8 cellular contexts compared by ENCODE assay signal in the genomic region with DNA sequence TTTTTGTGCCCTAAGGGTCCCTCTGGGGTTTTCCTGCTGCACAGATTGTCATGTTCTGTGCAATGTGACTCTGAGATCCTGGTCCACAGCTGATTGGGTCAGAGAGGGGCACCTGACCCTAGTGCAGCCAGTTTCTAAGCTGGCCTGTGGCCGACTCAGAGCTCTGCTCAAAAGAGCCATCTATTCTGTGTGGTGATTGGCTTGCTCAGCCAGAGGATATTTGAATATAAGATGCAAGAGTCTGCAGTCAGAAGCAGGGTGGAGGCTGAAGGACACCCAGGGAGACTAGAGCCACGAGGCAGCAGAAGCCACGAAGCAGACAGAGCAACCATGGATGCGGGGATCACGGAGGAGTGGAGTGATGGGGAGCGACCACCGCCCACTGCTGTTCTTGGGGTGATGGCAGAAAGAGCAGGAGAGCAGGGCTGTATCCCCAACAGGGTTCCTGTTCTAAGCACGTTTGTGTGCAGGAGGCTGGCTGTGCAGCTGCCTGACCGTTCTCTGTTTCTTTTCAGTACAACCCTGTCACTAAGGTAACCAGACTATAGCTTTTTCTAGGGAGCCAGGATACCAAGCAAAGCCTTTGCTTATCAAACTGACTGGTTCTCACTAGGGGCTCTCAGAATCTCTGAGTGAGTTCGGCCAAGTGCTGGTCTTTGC. TPM values are rescaled to one million over a fixed set of nuclear protein-coding genes. Genes with fewer than 3 reads are reported as not detected.
DNase-seq lines count a peak whose midpoint lies in the region; ATAC-seq and TF ChIP-seq lines count a peak whose summit lies in the region.

No MANE protein-coding gene starts in this region.

- no peak overlapping the region for H3K4me3 ChIP-seq in vagina

- peaks cover 23% of the 10 kb centered on the region for H3K27me3 Mint-ChIP-seq in activated CD4-positive, alpha-beta T cell treated with anti-CD3 and anti-CD28 coated beads, Interleukin-2, amount 10 ng/mL, durations not matched to agents 24 days and 14 days

- no peaks in the 10 kb centered on the region for H3K27me3 ChIP-seq in vagina

- peak; percentile 84 for ATAC-seq in GM18520 (IDR thresholded peaks at IDR 0.05; ENCODE audit: unreplicated experiment)
- peak; percentile 55 for ATAC-seq in HG03045 (IDR thresholded peaks at IDR 0.05; ENCODE audit: unreplicated experiment)
- peak; percentile 91 for ATAC-seq in SK-N-SH treated with all-trans-retinoic acid at 6 μM for 48 hours

- no peak overlapping the region for H3K4me3 Mint-ChIP-seq in activated CD4-positive, alpha-beta T cell treated with anti-CD3 and anti-CD28 coated beads, Interleukin-2, amount 10 ng/mL, durations not matched to agents 24 days and 14 days

- no peaks in the 10 kb centered on the region for H3K36me3 Mint-ChIP-seq in activated CD4-positive, alpha-beta T cell treated with anti-CD3 and anti-CD28 coated beads, Interleukin-2, amount 10 ng/mL, durations not matched to agents 24 days and 14 days (ENCODE audit: low read depth)

- no peak for TF ChIP-seq CTCF in vagina (IDR thresholded peaks at IDR 0.05)

- DNase-seq in iPS-NIHi7 (ENCODE audit: extremely low spot score) (peak; percentile 46), vagina (ENCODE audit: extremely low spot score in 2 of 2) (no peak), erythroblast (lab: John Stamatoyannopoulos, UW) (no peak)
- no peak for DNase-seq in activated CD4-positive, alpha-beta T cell treated with anti-CD3 and anti-CD28 coated beads, Interleukin-2, amount 10 ng/mL, durations not matched to agents 24 days and 14 days
- no peak for DNase-seq in activated CD4-positive, CD25-positive, alpha-beta regulatory T cell treated with anti-CD3 and anti-CD28 coated beads, Interleukin-2, amount 50 U/mL, for 72 hours

- H3K36me3 ChIP-seq in vagina, result no peaks in the 10 kb centered on the region

- TF ChIP-seq POLR2A in vagina (IDR thresholded peaks at IDR 0.05) (no peak), erythroblast (IDR thresholded peaks at IDR 0.05; ENCODE audit: low read length) (no peak)

- H3K4me1 Mint-ChIP-seq in activated CD4-positive, alpha-beta T cell treated with anti-CD3 and anti-CD28 coated beads, Interleukin-2, amount 10 ng/mL, durations not matched to agents 24 days and 14 days, result peaks cover 6% of the 10 kb centered on the region

- H3K27ac ChIP-seq in vagina, result peak overlapping the region; percentile 9

- H3K9me3 Mint-ChIP-seq in activated CD4-positive, alpha-beta T cell treated with anti-CD3 and anti-CD28 coated beads, Interleukin-2, amount 10 ng/mL, durations not matched to agents 24 days and 14 days, result no peaks in the 10 kb centered on the region

- H3K4me1 ChIP-seq in vagina, result peaks cover 13% of the 10 kb centered on the region

- intact Hi-C loops in vagina (cut with DNase I), result no loop called here
- intact Hi-C loops in activated CD4-positive, alpha-beta T cell treated with anti-CD3 and anti-CD28 coated beads, Interleukin-2, amount 10 ng/mL, durations not matched to agents 24 days and 14 days (cut with micrococcal nuclease), result no loop called here

- H3K9me3 ChIP-seq in vagina, result no peaks in the 10 kb centered on the region

- H3K27ac Mint-ChIP-seq in activated CD4-positive, alpha-beta T cell treated with anti-CD3 and anti-CD28 coated beads, Interleukin-2, amount 10 ng/mL, durations not matched to agents 24 days and 14 days, result no peak overlapping the region

TF ChIP-seq in SK-N-SH treated with all-trans-retinoic acid at 6 μM for 48 hours, 23 proteins besides CTCF, POLR2A, EP300 and RAD21:
- TF ChIP-seq BACH2 (CRISPR knock-in tag; IDR thresholded peaks at IDR 0.05; ENCODE audit: borderline replicate concordance) (no peak), ZNF70 (CRISPR knock-in tag; IDR thresholded peaks at IDR 0.05) (no peak), GLIS3 (CRISPR knock-in tag; IDR thresholded peaks at IDR 0.05) (no peak), ISL1 (CRISPR knock-in tag; IDR thresholded peaks at IDR 0.05) (no peak), OSR1 (CRISPR knock-in tag; IDR thresholded peaks at IDR 0.05) (no peak), CSDC2 (CRISPR knock-in tag; IDR thresholded peaks at IDR 0.05) (no peak), ZNF565 (CRISPR knock-in tag; conservative IDR thresholded peaks at IDR 0.05; ENCODE audit: low read depth) (no peak), ESRRG (CRISPR knock-in tag; IDR thresholded peaks at IDR 0.05) (no peak)
- TF ChIP-seq, protein P1, sequence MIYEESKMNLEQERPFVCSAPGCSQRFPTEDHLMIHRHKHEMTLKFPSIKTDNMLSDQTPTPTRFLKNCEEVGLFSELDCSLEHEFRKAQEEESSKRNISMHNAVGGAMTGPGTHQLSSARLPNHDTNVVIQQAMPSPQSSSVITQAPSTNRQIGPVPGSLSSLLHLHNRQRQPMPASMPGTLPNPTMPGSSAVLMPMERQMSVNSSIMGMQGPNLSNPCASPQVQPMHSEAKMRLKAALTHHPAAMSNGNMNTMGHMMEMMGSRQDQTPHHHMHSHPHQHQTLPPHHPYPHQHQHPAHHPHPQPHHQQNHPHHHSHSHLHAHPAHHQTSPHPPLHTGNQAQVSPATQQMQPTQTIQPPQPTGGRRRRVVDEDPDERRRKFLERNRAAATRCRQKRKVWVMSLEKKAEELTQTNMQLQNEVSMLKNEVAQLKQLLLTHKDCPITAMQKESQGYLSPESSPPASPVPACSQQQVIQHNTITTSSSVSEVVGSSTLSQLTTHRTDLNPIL (CRISPR knock-in tag; IDR thresholded peaks at IDR 0.05; ENCODE audit: low read depth), result no peak
- TF ChIP-seq, protein P2, sequence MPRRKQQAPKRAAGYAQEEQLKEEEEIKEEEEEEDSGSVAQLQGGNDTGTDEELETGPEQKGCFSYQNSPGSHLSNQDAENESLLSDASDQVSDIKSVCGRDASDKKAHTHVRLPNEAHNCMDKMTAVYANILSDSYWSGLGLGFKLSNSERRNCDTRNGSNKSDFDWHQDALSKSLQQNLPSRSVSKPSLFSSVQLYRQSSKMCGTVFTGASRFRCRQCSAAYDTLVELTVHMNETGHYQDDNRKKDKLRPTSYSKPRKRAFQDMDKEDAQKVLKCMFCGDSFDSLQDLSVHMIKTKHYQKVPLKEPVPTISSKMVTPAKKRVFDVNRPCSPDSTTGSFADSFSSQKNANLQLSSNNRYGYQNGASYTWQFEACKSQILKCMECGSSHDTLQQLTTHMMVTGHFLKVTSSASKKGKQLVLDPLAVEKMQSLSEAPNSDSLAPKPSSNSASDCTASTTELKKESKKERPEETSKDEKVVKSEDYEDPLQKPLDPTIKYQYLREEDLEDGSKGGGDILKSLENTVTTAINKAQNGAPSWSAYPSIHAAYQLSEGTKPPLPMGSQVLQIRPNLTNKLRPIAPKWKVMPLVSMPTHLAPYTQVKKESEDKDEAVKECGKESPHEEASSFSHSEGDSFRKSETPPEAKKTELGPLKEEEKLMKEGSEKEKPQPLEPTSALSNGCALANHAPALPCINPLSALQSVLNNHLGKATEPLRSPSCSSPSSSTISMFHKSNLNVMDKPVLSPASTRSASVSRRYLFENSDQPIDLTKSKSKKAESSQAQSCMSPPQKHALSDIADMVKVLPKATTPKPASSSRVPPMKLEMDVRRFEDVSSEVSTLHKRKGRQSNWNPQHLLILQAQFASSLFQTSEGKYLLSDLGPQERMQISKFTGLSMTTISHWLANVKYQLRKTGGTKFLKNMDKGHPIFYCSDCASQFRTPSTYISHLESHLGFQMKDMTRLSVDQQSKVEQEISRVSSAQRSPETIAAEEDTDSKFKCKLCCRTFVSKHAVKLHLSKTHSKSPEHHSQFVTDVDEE (CRISPR knock-in tag; IDR thresholded peaks at IDR 0.05), result no peak

RNA-seq across cellular contexts. Expression of a gene that starts 19.5 kb away (rescaled TPM):
- total RNA-seq in vagina, result 74.2 TPM
- 55.4 and 62.5 TPM in 2 replicates for total RNA-seq in activated CD4-positive, alpha-beta T cell treated with anti-CD3 and anti-CD28 coated beads, Interleukin-2, amount 10 ng/mL, durations not matched to agents 24 days and 14 days
